In genomic region chr17:8829036-8829941, GRCh38 we compare ENCODE assay signal across 20 cellular contexts. TPM values are rescaled to one million over a fixed set of nuclear protein-coding genes. Genes with fewer than 3 reads are reported as not detected.
"Had no signal": no experiment of that assay in that cellular context is flagged by ENCODE, and none has a peak within 500 bp of the region (broad histone marks: within the 10 kb centered on the region; RNA-seq: fewer than 3 reads in every experiment).

No MANE protein-coding gene starts in this region.

- H3K27me3 ChIP-seq: brain microvascular endothelial cell, foreskin keratinocyte had no signal

- H3K4me1 ChIP-seq: foreskin keratinocyte, transverse colon had no signal

- FAIRE-seq: endothelial cell of umbilical vein, small intestine had no signal

- H3K36me3 ChIP-seq: brain microvascular endothelial cell, transverse colon, WERI-Rb-1 had no signal

- DNase-seq: activated CD4-positive, alpha-beta memory T cell treated with anti-CD3 and anti-CD28 coated beads, Interleukin-2, amount 10 ng/mL, durations not matched to agents 7 days and 5 days; activated CD4-positive, alpha-beta T cell treated with anti-CD3 and anti-CD28 coated beads for 36 hours; activated naive CD4-positive, alpha-beta T cell; activated naive CD8-positive, alpha-beta T cell treated with anti-CD3 and anti-CD28 coated beads, Interleukin-2, amount 10 ng/mL, durations not matched to agents 7 days and 5 days; brain microvascular endothelial cell; effector CD8-positive, alpha-beta T cell; foreskin keratinocyte; glutamatergic neuron; hypothalamus; mesendoderm; occipital lobe; small intestine; stimulated activated CD4-positive, alpha-beta T cell treated with anti-CD3 and anti-CD28 coated beads, Interleukin-4, amount 100 ng/mL, for 24 hours; stimulated activated naive CD4-positive, alpha-beta T cell treated with Interleukin-2 at 50 U/mL for 16 hours; T-helper 17 cell; transverse colon; WERI-Rb-1 had no signal

- H3K4me3 ChIP-seq: transverse colon had no signal

- H3K27ac ChIP-seq: brain microvascular endothelial cell, foreskin keratinocyte, transverse colon, WERI-Rb-1 had no signal

- ATAC-seq: activated CD4-positive, alpha-beta T cell treated with anti-CD3 and anti-CD28 coated beads for 36 hours; foreskin keratinocyte; T-helper 17 cell had no signal

RNA-seq across cellular contexts. Expression of gene MFSD6L, which starts 30.1 kb away (rescaled TPM):
- total RNA-seq: endothelial cell of umbilical vein, foreskin keratinocyte, right cardiac atrium, T-helper 17 cell had no signal
- polyA plus RNA-seq: endothelial cell of umbilical vein, foreskin keratinocyte had no signal

RNA-seq across cellular contexts. Expression of gene PIK3R6, which starts 38.2 kb away (rescaled TPM):
- total RNA-seq: endothelial cell of umbilical vein, foreskin keratinocyte, kidney epithelial cell had no signal
- polyA plus RNA-seq: endothelial cell of umbilical vein, foreskin keratinocyte had no signal
